ENCODE assay signal across 8 cellular contexts in the genomic region with DNA sequence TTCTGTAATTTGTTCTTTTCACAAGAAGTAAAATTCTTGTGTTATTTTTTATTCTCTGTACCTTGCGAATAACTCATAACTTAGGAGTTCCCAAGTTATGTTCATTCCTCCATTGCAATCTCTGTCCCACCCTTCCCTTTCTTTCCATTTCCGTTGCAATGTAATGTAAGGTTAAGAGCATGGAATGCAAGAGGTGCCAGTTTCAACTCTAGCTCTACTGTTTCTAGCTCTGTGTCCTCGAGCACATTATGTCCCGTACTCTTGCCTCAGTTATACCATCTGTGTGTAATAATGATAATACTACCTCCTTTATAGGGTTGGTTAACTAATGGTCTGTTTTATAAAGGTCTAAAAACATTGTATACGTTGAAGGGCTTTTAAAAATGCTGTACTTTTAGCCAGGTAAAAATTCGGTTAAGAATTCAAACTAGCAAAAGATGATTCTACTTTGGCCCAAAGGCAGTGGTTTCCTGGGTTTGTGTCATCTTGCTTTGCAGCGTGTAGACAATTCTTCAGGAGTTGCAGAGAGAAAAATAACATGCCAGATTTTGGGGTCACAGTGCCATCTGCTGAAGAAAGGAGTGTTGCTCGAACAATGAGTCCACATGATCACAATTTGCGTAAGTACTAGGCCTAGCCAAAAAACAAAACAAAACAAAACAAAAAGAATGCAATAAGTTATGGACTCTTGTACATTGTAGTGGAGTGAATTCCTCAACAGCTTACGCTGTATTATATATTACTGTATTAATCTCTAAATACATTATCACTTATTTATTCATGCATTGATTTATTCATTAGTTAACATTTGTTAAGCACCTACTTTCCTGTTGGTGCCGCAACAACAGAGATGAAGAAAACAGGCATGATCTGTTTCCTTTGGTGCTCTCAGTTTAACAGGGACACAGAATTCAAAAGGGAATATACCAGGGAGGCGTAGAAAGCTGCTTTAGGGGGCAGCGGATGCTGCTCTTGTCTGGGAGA.
DNase-seq lines count a peak whose midpoint lies in the region; ATAC-seq lines count a peak whose summit lies in the region.

No MANE protein-coding gene starts in this region.

- peak; percentile 47 for ATAC-seq in GM18861 (IDR thresholded peaks at IDR 0.05; ENCODE audit: unreplicated experiment)
- no peak for ATAC-seq in HG03457 (IDR thresholded peaks at IDR 0.05; ENCODE audit: unreplicated experiment)
- ATAC-seq in HG03025 (IDR thresholded peaks at IDR 0.05; ENCODE audit: low FRiP score, unreplicated experiment) = no peak

- DNase-seq in NCI-H226 (peak; percentile 59), cerebellar cortex (ENCODE audit: low spot score) (peak; percentile 21), pons (ENCODE audit: low spot score) (peak; percentile 24), NCI-H2107 (lab: John Stamatoyannopoulos, UW) (no peak), NCI-H146 treated with DMSO at 0.1 percent for 48 hours (lab: John Stamatoyannopoulos, UW; ENCODE audit: unreplicated experiment) (no peak)

Comparison
In these comparisons a context has a peak if more than half of its experiments do, and no peak if none do; other contexts are left out.
1. DNase-seq: peak in NCI-H226 (single experiment), cerebellar cortex (single experiment) and pons (single experiment); none in NCI-H2107 (single experiment) and NCI-H146 treated with DMSO at 0.1 percent for 48 hours (single experiment).